ENCODE assay signal across 1 cellular context in the genomic region with DNA sequence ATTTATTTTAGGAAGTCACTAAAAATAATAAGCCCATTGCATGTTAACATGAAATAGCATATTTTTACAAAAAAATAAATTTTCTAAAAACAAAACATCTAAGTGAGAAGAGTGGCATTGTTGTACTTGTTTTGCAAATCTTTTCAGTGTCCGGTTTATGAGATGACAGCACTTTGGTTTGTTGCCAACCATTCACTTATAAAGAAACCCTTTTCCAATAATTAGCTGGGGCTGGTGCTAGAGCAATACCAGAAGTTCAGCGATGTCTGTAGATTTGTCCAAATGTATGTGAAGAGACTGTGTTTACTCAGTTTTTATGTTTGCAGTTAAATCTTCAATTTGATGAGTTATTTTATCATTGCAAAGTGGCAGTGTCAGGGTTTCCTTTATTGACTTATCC.
TF ChIP-seq lines count a peak whose summit lies in the region.

No MANE protein-coding gene starts in this region.

TF ChIP-seq in endothelial cell of umbilical vein, 7 proteins besides CTCF, POLR2A, EP300 and RAD21:
- no peak for TF ChIP-seq EZH2 (IDR thresholded peaks at IDR 0.05; ENCODE audit: borderline replicate concordance, low read depth, low read length, severe bottlenecking)
- TF ChIP-seq FOS (IDR thresholded peaks at IDR 0.05; ENCODE audit: borderline replicate concordance, insufficient read depth, low read length) = no peak
- no peak for TF ChIP-seq JUN (IDR thresholded peaks at IDR 0.05; ENCODE audit: borderline replicate concordance, insufficient read depth, insufficient read length, low read depth)
- TF ChIP-seq, protein P1, sequence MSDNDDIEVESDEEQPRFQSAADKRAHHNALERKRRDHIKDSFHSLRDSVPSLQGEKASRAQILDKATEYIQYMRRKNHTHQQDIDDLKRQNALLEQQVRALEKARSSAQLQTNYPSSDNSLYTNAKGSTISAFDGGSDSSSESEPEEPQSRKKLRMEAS (IDR thresholded peaks at IDR 0.05; ENCODE audit: insufficient read depth, insufficient read length) = no peak
- TF ChIP-seq POLR2AphosphoS5 (IDR thresholded peaks at IDR 0.05; ENCODE audit: insufficient read depth, low read depth, low read length) = no peak
- TF ChIP-seq GATA2 (IDR thresholded peaks at IDR 0.05; ENCODE audit: insufficient read depth, insufficient read length, low read depth, low read length) = no peak
- no peak for TF ChIP-seq MYC (IDR thresholded peaks at IDR 0.05; ENCODE audit: low read depth, low read length)
